Comparison of ENCODE assay signal across 8 cellular contexts in genomic region chr2:145744541-145745386, GRCh38.
A peak's percentile ranks its signal among the peaks of the same experiment; 100 is the strongest.
DNase-seq lines count a peak whose midpoint lies in the region; ATAC-seq lines count a peak whose summit lies in the region.

No MANE protein-coding gene starts in this region.

- peaks cover 5% of the 10 kb centered on the region for H3K9me3 Mint-ChIP-seq in activated naive CD4-positive, alpha-beta T cell treated with anti-CD3 and anti-CD28 coated beads, Interleukin-2, amount 10 ng/mL, durations not matched to agents 7 days and 5 days

- no peaks in the 10 kb centered on the region for H3K27me3 Mint-ChIP-seq in activated naive CD4-positive, alpha-beta T cell treated with anti-CD3 and anti-CD28 coated beads, Interleukin-2, amount 10 ng/mL, durations not matched to agents 7 days and 5 days

- CTCF ChIA-PET in activated naive CD4-positive, alpha-beta T cell treated with anti-CD3 and anti-CD28 coated beads, Interleukin-2, amount 10 ng/mL, durations not matched to agents 7 days and 5 days (lab: Charles Lee) = no interaction called here

- peak; percentile 79 for ATAC-seq in GM18907 (IDR thresholded peaks at IDR 0.05; ENCODE audit: unreplicated experiment)
- peak; percentile 75 for ATAC-seq in HG02798 (IDR thresholded peaks at IDR 0.05; ENCODE audit: poor library complexity, unreplicated experiment)

- no peaks in the 10 kb centered on the region for H3K36me3 Mint-ChIP-seq in activated naive CD4-positive, alpha-beta T cell treated with anti-CD3 and anti-CD28 coated beads, Interleukin-2, amount 10 ng/mL, durations not matched to agents 7 days and 5 days

- no peak overlapping the region for H3K27ac Mint-ChIP-seq in activated naive CD4-positive, alpha-beta T cell treated with anti-CD3 and anti-CD28 coated beads, Interleukin-2, amount 10 ng/mL, durations not matched to agents 7 days and 5 days

- no peak overlapping the region for H3K4me3 Mint-ChIP-seq in activated naive CD4-positive, alpha-beta T cell treated with anti-CD3 and anti-CD28 coated beads, Interleukin-2, amount 10 ng/mL, durations not matched to agents 7 days and 5 days

- H3K4me1 Mint-ChIP-seq in activated naive CD4-positive, alpha-beta T cell treated with anti-CD3 and anti-CD28 coated beads, Interleukin-2, amount 10 ng/mL, durations not matched to agents 7 days and 5 days = no peaks in the 10 kb centered on the region

- DNase-seq in RPMI7951 (ENCODE audit: low read depth) = peak; percentile 88
- DNase-seq in myocyte (ENCODE audit: low read depth) = peak; percentile 90
- no peak for DNase-seq in activated CD8-positive, alpha-beta memory T cell treated with anti-CD3 and anti-CD28 coated beads, Interleukin-2, amount 50 U/mL, for 4 hours
- no peak for DNase-seq in SHP77 treated with DMSO at 0.1 percent for 48 hours (lab: John Stamatoyannopoulos, UW)
- DNase-seq in activated naive CD4-positive, alpha-beta T cell treated with anti-CD3 and anti-CD28 coated beads, Interleukin-2, amount 10 ng/mL, durations not matched to agents 7 days and 5 days = no peak
- no peak for DNase-seq in T-helper 9 cell

Comparison
In these comparisons a context has a peak if more than half of its experiments do, and no peak if none do; other contexts are left out.
1. DNase-seq: peak in RPMI7951 (single experiment) and myocyte (single experiment); none in activated CD8-positive, alpha-beta memory T cell treated with anti-CD3 and anti-CD28 coated beads, Interleukin-2, amount 50 U/mL, for 4 hours (single experiment), SHP77 treated with DMSO at 0.1 percent for 48 hours (single experiment), activated naive CD4-positive, alpha-beta T cell treated with anti-CD3 and anti-CD28 coated beads, Interleukin-2, amount 10 ng/mL, durations not matched to agents 7 days and 5 days (single experiment) and T-helper 9 cell (single experiment).